9 cellular contexts compared by ENCODE assay signal in the genomic region with DNA sequence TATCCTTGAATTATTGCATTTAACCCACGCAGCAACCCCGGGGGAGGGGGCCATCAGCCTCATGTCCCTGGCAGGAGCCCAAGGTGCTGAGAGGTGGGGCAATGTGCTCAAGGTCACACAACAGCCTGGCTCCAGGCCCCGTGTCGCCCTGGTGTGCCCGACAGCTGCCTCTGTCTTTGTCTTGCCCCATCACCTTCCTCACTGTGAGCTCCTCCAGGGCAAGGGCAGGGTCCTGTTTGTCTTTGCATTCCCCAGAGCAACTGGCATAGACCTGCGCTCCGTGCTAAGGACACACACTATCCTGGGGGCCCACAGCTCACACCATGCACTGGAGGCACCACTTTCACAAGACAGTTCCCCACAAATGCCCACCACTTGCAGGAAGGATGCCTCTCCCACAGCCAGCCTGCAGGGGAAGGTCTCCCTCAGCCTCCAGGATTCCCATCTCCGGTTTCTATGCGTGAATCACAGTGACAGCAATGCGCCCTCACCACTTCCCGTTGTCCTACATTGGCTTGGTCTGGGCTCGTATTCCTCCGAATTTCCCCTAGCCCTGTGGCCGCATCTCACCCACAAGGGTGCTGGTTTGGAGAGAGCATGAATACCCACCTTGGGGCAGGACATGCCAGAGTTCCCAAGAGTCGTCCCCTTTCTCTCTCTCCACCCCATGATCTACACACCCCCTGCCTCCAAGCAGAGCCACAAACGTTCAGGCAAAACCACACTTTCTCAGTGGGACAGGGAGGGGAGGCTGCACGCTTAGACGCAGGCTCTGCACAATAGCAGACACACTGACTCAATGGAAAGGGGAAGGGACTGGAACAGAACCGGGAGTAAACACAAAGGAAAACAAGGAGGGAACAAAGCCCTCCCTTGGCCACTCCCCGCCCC. TPM values are rescaled to one million over a fixed set of nuclear protein-coding genes. Genes with fewer than 3 reads are reported as not detected.
DNase-seq lines count a peak whose midpoint lies in the region; ATAC-seq, FAIRE-seq and TF ChIP-seq lines count a peak whose summit lies in the region.
"Had no signal": no experiment of that assay in that cellular context is flagged by ENCODE, and none has a peak within 500 bp of the region (broad histone marks: within the 10 kb centered on the region; RNA-seq: fewer than 3 reads in every experiment).

No MANE protein-coding gene starts in this region.

- peak overlapping the region; percentile 12 for H3K9ac ChIP-seq in muscle layer of colon (ENCODE audit: low read length)

- no peak for ATAC-seq in HG03175 (IDR thresholded peaks at IDR 0.05; ENCODE audit: unreplicated experiment)
- ATAC-seq in HG03469 (IDR thresholded peaks at IDR 0.05; ENCODE audit: unreplicated experiment) = no peak

- H3K4me1 ChIP-seq in SJSA1 (replicated peaks) (peaks cover 71% of the 10 kb centered on the region), ectodermal cell (ENCODE audit: control insufficient read depth, insufficient read depth, low read length) (peaks cover 52% of the 10 kb centered on the region), muscle layer of colon (ENCODE audit: insufficient read depth, low read length) (peaks cover 94% of the 10 kb centered on the region)

- no peak for FAIRE-seq in H54 (lab: Jason Lieb, UNC)
- FAIRE-seq: TTC549 had no signal

- H3K27ac ChIP-seq in SJSA1 (peak overlapping the region; percentile 89), ectodermal cell (ENCODE audit: insufficient read depth, low read depth, low read length, poor library complexity, severe bottlenecking) (peak overlapping the region; percentile 90), muscle layer of colon (ENCODE audit: low read depth, low read length) (peak overlapping the region; percentile 70)

- peak overlapping the region; percentile 3; the same call in 1 of the 2 replicates for H3K4me3 ChIP-seq in SJSA1
- H3K4me3 ChIP-seq in ectodermal cell (ENCODE audit: insufficient read depth, low read depth, low read length) = no peak overlapping the region
- H3K4me3 ChIP-seq in muscle layer of colon (ENCODE audit: low read depth in 1 of 2, low read length in 2 of 2) = peak overlapping the region in 1 of 2 donors; percentile 30

- H3K27me3 ChIP-seq in SJSA1 (replicated peaks) = no peaks in the 10 kb centered on the region
- H3K27me3 ChIP-seq in ectodermal cell (ENCODE audit: control insufficient read depth, insufficient read depth, low read length, poor library complexity, severe bottlenecking) = peaks cover 88% of the 10 kb centered on the region
- H3K27me3 ChIP-seq in muscle layer of colon (ENCODE audit: control insufficient read depth in 1 of 2, insufficient read depth in 2 of 2, low read length in 2 of 2) = no peaks in the 10 kb centered on the region

- WGBS in ectodermal cell, 2 experiments = 29 to 30% methylated on average over 19 to 20 of the region's 20 CpGs

- peaks cover 9% of the 10 kb centered on the region for H3K36me3 ChIP-seq in SJSA1
- H3K36me3 ChIP-seq in ectodermal cell (ENCODE audit: control insufficient read depth, insufficient read depth, low read length) = no peaks in the 10 kb centered on the region
- no peaks in the 10 kb centered on the region for H3K36me3 ChIP-seq in muscle layer of colon (ENCODE audit: insufficient read depth, low read length)

- H3K9me3 ChIP-seq in SJSA1 (replicated peaks) (no peaks in the 10 kb centered on the region), ectodermal cell (ENCODE audit: control insufficient read depth, low read length) (no peaks in the 10 kb centered on the region), muscle layer of colon (ENCODE audit: low read length) (no peaks in the 10 kb centered on the region)

- DNase-seq in H54 (ENCODE audit: insufficient read length, low spot score) (peak; percentile 67), SJSA1 (ENCODE audit: low read depth in 1 of 2, low spot score in 2 of 2) (peak; percentile 81 to 85), KG1 (lab: John Stamatoyannopoulos, UW) (no peak)
- DNase-seq in stimulated activated CD4-positive, alpha-beta T cell treated with anti-CD3 and anti-CD28 coated beads, Interleukin-12 subunit alpha, Interleukin-12 subunit beta, amount 100 ng/mL, for 4 hours = no peak

- peak; percentile 31; the same call in 1 of the 2 replicates for TF ChIP-seq POLR2A in H54 (IDR thresholded peaks at IDR 0.05; ENCODE audit: low read depth, low read length)

RNA-seq across cellular contexts. Expression of a gene that starts 10.3 kb away (rescaled TPM):
- 3.8 and 4.2 TPM in 2 replicates for total RNA-seq in SJSA1 (2014; rRNA removed; shearing (Covaris generic))
- polyA plus RNA-seq in ectodermal cell (2013, experiment 1 of 4) = 6.4 TPM
- polyA plus RNA-seq in ectodermal cell (2013, experiment 2 of 4) = 5.6 TPM
- 5.1 TPM for polyA plus RNA-seq in ectodermal cell (2013, experiment 3 of 4)
- polyA plus RNA-seq in ectodermal cell (2013, experiment 4 of 4) = 5.5 TPM

RNA-seq across cellular contexts. Expression of a gene that starts 25.6 kb away (rescaled TPM):
- total RNA-seq in SJSA1 (2014; rRNA removed; shearing (Covaris generic)) = 0.34 and 1.5 TPM in 2 replicates
- 0.85 TPM for polyA plus RNA-seq in ectodermal cell (2013, experiment 1 of 4)
- polyA plus RNA-seq in ectodermal cell (2013, experiment 2 of 4) = 0.18 TPM
- 0.37 TPM for polyA plus RNA-seq in ectodermal cell (2013, experiment 3 of 4)
- polyA plus RNA-seq in ectodermal cell (2013, experiment 4 of 4) = 0.20 TPM

RNA-seq across cellular contexts. Expression of a gene that starts 59.0 kb away (rescaled TPM):
- total RNA-seq in SJSA1 (2014; rRNA removed; shearing (Covaris generic)) = 0.13 TPM in 1 of 2 replicates, not detected in the other
- 6.6 TPM for polyA plus RNA-seq in ectodermal cell (2013, experiment 1 of 4)
- 8.8 TPM for polyA plus RNA-seq in ectodermal cell (2013, experiment 2 of 4)
- polyA plus RNA-seq in ectodermal cell (2013, experiment 3 of 4) = 3.4 TPM
- 4.5 TPM for polyA plus RNA-seq in ectodermal cell (2013, experiment 4 of 4)

Comparison
In these comparisons a context has a peak if more than half of its experiments do, and no peak if none do; other contexts are left out.
1. DNase-seq: peak in H54 (single experiment) and SJSA1 (2 of 2); none in KG1 (single experiment) and stimulated activated CD4-positive, alpha-beta T cell treated with anti-CD3 and anti-CD28 coated beads, Interleukin-12 subunit alpha, Interleukin-12 subunit beta, amount 100 ng/mL, for 4 hours (single experiment).
2. Peak in every context shown above with its lines, with median percentiles within 50 percentile points of each other: H3K27ac ChIP-seq.